Comparison of ENCODE assay signal across 9 cellular contexts in genomic region chr9:98129451-98129881, GRCh38. TPM values are rescaled to one million over a fixed set of nuclear protein-coding genes. Genes with fewer than 3 reads are reported as not detected.
A peak's percentile ranks its signal among the peaks of the same experiment; 100 is the strongest.
DNase-seq lines count a peak whose midpoint lies in the region; ATAC-seq and TF ChIP-seq lines count a peak whose summit lies in the region.
"Had no signal": no experiment of that assay in that cellular context is flagged by ENCODE, and none has a peak within 500 bp of the region (broad histone marks: within the 10 kb centered on the region; RNA-seq: fewer than 3 reads in every experiment).

No MANE protein-coding gene starts in this region.

- peaks cover 8% of the 10 kb centered on the region for H3K36me3 Mint-ChIP-seq in activated CD4-positive, alpha-beta memory T cell treated with anti-CD3 and anti-CD28 coated beads, Interleukin-2, amount 10 ng/mL, durations not matched to agents 7 days and 5 days (ENCODE audit: low read depth)

- in situ Hi-C loops in brain microvascular endothelial cell (cut with HindIII; ENCODE audit: low pct_ligation_motif_present, low sequenced_read_pairs) = no loop called here

- ATAC-seq in GM19328 (IDR thresholded peaks at IDR 0.05; ENCODE audit: unreplicated experiment) (peak; percentile 88), HG03571 (IDR thresholded peaks at IDR 0.05; ENCODE audit: unreplicated experiment) (peak; percentile 69), HG03439 (IDR thresholded peaks at IDR 0.05; ENCODE audit: unreplicated experiment) (no peak)

- POLR2A ChIA-PET in activated CD4-positive, alpha-beta memory T cell treated with anti-CD3 and anti-CD28 coated beads, Interleukin-2, amount 10 ng/mL, durations not matched to agents 7 days and 5 days (lab: Charles Lee) = interaction anchor here (0.8 to 1.8 kb wide), 4 partner anchors 9 to 73 kb away, joined by 3 to 9 read pairs (median 3); partner anchors contain the start of genes NANS and TRIM14

- no peaks in the 10 kb centered on the region for H3K36me3 ChIP-seq in brain microvascular endothelial cell (replicated peaks)

- H3K9me3 Mint-ChIP-seq in activated CD4-positive, alpha-beta memory T cell treated with anti-CD3 and anti-CD28 coated beads, Interleukin-2, amount 10 ng/mL, durations not matched to agents 7 days and 5 days = no peaks in the 10 kb centered on the region

- no peak overlapping the region for H3K27ac Mint-ChIP-seq in activated CD4-positive, alpha-beta memory T cell treated with anti-CD3 and anti-CD28 coated beads, Interleukin-2, amount 10 ng/mL, durations not matched to agents 7 days and 5 days

- H3K27me3 Mint-ChIP-seq in activated CD4-positive, alpha-beta memory T cell treated with anti-CD3 and anti-CD28 coated beads, Interleukin-2, amount 10 ng/mL, durations not matched to agents 7 days and 5 days = no peaks in the 10 kb centered on the region

- H3K27me3 ChIP-seq in brain microvascular endothelial cell (replicated peaks) = no peaks in the 10 kb centered on the region

- H3K27ac ChIP-seq in brain microvascular endothelial cell = no peak overlapping the region

- peaks cover 11% of the 10 kb centered on the region for H3K4me1 Mint-ChIP-seq in activated CD4-positive, alpha-beta memory T cell treated with anti-CD3 and anti-CD28 coated beads, Interleukin-2, amount 10 ng/mL, durations not matched to agents 7 days and 5 days

- no peak overlapping the region for H3K4me3 Mint-ChIP-seq in activated CD4-positive, alpha-beta memory T cell treated with anti-CD3 and anti-CD28 coated beads, Interleukin-2, amount 10 ng/mL, durations not matched to agents 7 days and 5 days

- no peak overlapping the region for H3K4me3 ChIP-seq in brain microvascular endothelial cell (ENCODE audit: low read depth, low read length)

- TF ChIP-seq CTCF in brain microvascular endothelial cell (IDR thresholded peaks at IDR 0.05; ENCODE audit: low read depth, low read length, missing control alignments) = no peak

- DNase-seq in Ammon's horn (ENCODE audit: low spot score) (peak; percentile 57), brain microvascular endothelial cell (peak; percentile 20), amniotic stem cell (lab: John Stamatoyannopoulos, UW) (no peak), T-helper 9 cell (no peak)
- no peak for DNase-seq in activated CD4-positive, alpha-beta memory T cell treated with anti-CD3 and anti-CD28 coated beads, Interleukin-2, amount 10 ng/mL, durations not matched to agents 7 days and 5 days
- DNase-seq: Caco-2 had no signal

- CTCF ChIA-PET in activated CD4-positive, alpha-beta memory T cell treated with anti-CD3 and anti-CD28 coated beads, Interleukin-2, amount 10 ng/mL, durations not matched to agents 7 days and 5 days (lab: Charles Lee) = no interaction called here

RNA-seq across cellular contexts. Expression of gene TRIM14, which starts 10.4 kb away (rescaled TPM):
- 100 to 1,000 TPM in 1 of 2 experiments, 10 to 100 TPM in 1; 99.4 to 101 TPM for total RNA-seq in activated CD4-positive, alpha-beta memory T cell treated with anti-CD3 and anti-CD28 coated beads, Interleukin-2, amount 10 ng/mL, durations not matched to agents 7 days and 5 days

Comparison
In these comparisons a context has a peak if more than half of its experiments do, and no peak if none do; other contexts are left out.
1. DNase-seq: peak in Ammon's horn (single experiment) and brain microvascular endothelial cell (single experiment); none in activated CD4-positive, alpha-beta memory T cell treated with anti-CD3 and anti-CD28 coated beads, Interleukin-2, amount 10 ng/mL, durations not matched to agents 7 days and 5 days (single experiment), amniotic stem cell (single experiment) and T-helper 9 cell (single experiment).